In the genomic region with DNA sequence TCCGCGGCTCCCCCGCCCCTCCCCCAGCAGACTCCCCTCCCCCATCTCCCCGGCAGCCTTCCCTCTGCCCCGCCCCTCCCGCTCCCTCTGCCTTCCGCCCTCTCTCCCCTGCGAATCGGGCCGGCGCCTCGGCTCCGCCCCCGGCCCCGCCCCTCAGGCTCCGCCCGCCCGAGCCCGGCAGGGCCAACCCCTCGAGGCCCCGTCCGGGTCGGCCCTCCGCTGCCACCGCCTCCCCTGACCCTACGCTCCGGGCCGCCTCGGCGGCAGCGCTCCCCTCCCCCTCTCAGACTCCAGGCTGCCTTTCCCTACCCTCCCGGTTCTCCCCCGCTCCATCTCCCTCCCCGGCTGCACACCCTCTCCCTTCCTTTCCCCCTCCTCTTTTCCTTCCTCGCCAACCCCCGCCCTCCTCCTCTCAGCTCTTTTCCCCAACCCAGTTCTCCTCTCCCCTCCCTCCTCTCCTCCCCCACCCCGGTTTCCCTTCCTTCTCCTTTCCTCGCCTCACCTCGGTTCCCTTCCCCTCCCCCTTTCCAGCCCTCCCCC, we compare ENCODE assay signal across 8 cellular contexts. TPM values are rescaled to one million over a fixed set of nuclear protein-coding genes. Genes with fewer than 3 reads are reported as not detected.
DNase-seq lines count a peak whose midpoint lies in the region; ATAC-seq and TF ChIP-seq lines count a peak whose summit lies in the region.

No MANE protein-coding gene starts in this region.

- H3K27ac ChIP-seq in HL-60 (replicated peaks), result peak overlapping the region; percentile 88

- peak; percentile 76 for DNase-seq in CMK (ENCODE audit: low read depth)
- DNase-seq in HL-60 (ENCODE audit: low read depth in 1 of 2, low spot score in 1 of 2), result peak; percentile 86 to 93
- DNase-seq in NOMO-1 (lab: John Stamatoyannopoulos, UW; ENCODE audit: unreplicated experiment in 2 of 2), result peak; percentile 63
- DNase-seq in activated CD8-positive, alpha-beta memory T cell treated with anti-CD3 and anti-CD28 coated beads, Interleukin-2, amount 50 U/mL, for 24 hours (ENCODE audit: extremely low read depth), result peak; percentile 46
- peak; percentile 84 for DNase-seq in epithelial cell of esophagus (ENCODE audit: low read depth)
- DNase-seq in mucosa of descending colon, result peak; percentile 88 to 94 (median 93)
- DNase-seq in stimulated activated CD8-positive, alpha-beta memory T cell treated with anti-CD3 and anti-CD28 coated beads, Interleukin-2, amount 100 ng/mL, for 1 hour (ENCODE audit: low read depth in 2 of 2), result peak; percentile 64 to 74

- intact Hi-C loops in mucosa of descending colon (cut with DNase I, micrococcal nuclease), result no loop called here

- no peaks in the 10 kb centered on the region for H3K36me3 ChIP-seq in mucosa of descending colon (ENCODE audit: low read depth)

- H3K9me3 ChIP-seq in mucosa of descending colon, result no peaks in the 10 kb centered on the region

- peak overlapping the region; percentile 66 for H3K4me3 ChIP-seq in HL-60 (replicated peaks; ENCODE audit: insufficient read depth, low read length)
- peak overlapping the region; percentile 56 for H3K4me3 ChIP-seq in epithelial cell of esophagus (ENCODE audit: low read length)
- no peak overlapping the region for H3K4me3 ChIP-seq in mucosa of descending colon

- no peak for TF ChIP-seq CTCF in HL-60 (IDR thresholded peaks at IDR 0.05; ENCODE audit: insufficient read depth, low read length)
- no peak for TF ChIP-seq CTCF in epithelial cell of esophagus (IDR thresholded peaks at IDR 0.05; ENCODE audit: insufficient read depth, low read depth, low read length, missing control alignments)
- TF ChIP-seq CTCF in mucosa of descending colon (IDR thresholded peaks at IDR 0.05), result no peak

- ATAC-seq in GM19463 (IDR thresholded peaks at IDR 0.05; ENCODE audit: unreplicated experiment) (peak; percentile 98), mucosa of descending colon (peak; percentile 94)

- H3K27me3 ChIP-seq in HL-60 (ENCODE audit: insufficient read depth, poor library complexity, severe bottlenecking), result peaks cover 2% of the 10 kb centered on the region

- H3K4me1 ChIP-seq in mucosa of descending colon (ENCODE audit: low read depth), result peaks cover 8% of the 10 kb centered on the region

RNA-seq across cellular contexts. Expression of a gene that starts 1.6 kb away (rescaled TPM):
- 10 to 100 TPM in 1 of 3 donors, 1 to 10 TPM in 2; 2.4 to 19.5 (median 5.1) TPM for total RNA-seq in mucosa of descending colon
